In the genomic region with DNA sequence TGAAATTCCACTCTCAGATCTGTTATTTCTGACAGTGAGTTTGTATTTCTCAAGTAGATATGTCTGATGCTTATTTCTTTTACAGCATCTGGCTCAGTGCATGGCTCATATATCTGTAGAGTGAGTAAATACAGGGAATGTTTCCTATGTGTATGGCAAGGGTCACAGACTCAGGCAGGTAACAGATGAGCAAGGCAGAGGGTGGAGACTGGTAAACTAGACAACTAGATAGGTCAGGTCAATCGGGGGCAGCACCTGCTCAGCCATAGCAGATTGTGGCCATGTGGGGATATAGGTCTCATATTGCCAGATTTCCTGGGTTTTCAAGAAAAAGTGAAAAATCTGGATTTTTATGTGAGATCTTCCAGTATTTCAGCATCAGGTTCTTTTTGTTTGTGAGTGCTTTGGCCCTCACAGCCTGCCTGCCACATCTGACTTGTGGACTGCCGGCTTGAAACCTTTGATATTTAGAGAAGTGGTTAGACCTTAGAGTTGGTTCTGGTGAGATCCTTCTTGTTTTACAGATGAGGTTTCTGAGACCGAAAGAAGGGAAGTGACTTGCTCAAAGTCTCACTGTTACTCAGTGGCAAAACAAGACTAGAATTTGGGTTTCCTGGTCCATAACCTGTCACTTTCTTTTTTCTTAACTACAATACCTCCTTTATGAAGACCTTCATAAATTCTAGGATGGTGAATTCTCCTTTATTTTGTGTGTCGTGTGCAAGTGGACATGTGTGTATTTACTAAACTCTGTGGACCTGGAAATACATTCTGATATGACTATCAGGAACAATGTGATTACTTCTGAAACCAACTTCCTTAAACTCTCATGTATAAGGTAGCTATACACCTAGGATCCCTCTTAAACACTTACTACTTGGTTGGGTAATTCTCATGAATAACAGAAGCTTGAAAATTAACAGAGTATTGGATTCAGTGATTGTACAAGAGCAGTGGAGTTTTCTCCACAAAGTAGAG, we compare ENCODE assay signal across 8 cellular contexts. TPM values are rescaled to one million over a fixed set of nuclear protein-coding genes. Genes with fewer than 3 reads are reported as not detected.
A peak's percentile ranks its signal among the peaks of the same experiment; 100 is the strongest.
DNase-seq lines count a peak whose midpoint lies in the region; ATAC-seq and TF ChIP-seq lines count a peak whose summit lies in the region.

No MANE protein-coding gene starts in this region.

- H3K27me3 Mint-ChIP-seq in activated naive CD8-positive, alpha-beta T cell treated with anti-CD3 and anti-CD28 coated beads for 36 hours = no peaks in the 10 kb centered on the region

- peak overlapping the region; percentile 23 for H3K4me3 Mint-ChIP-seq in activated naive CD8-positive, alpha-beta T cell treated with anti-CD3 and anti-CD28 coated beads for 36 hours

- H3K36me3 Mint-ChIP-seq in activated naive CD8-positive, alpha-beta T cell treated with anti-CD3 and anti-CD28 coated beads for 36 hours = peaks cover 11% of the 10 kb centered on the region

- no peak for TF ChIP-seq CTCF in GM13976 (IDR thresholded peaks at IDR 0.05; ENCODE audit: borderline replicate concordance, control extremely low read depth, extremely low read depth, insufficient read depth, missing control alignments)
- no peak for TF ChIP-seq CTCF in omental fat pad (IDR thresholded peaks at IDR 0.05)

- peak overlapping the region; percentile 85 for H3K27ac Mint-ChIP-seq in activated naive CD8-positive, alpha-beta T cell treated with anti-CD3 and anti-CD28 coated beads for 36 hours

- in situ Hi-C loops in GM13976 (cut with MboI; ENCODE audit: low sequenced_read_pairs, unreplicated experiment) = no loop called here

- ATAC-seq in GM21423 (IDR thresholded peaks at IDR 0.05; ENCODE audit: unreplicated experiment) (peak; percentile 80), HG03520 (IDR thresholded peaks at IDR 0.05; ENCODE audit: unreplicated experiment) (peak; percentile 73), omental fat pad (ENCODE audit: low FRiP score) (no peak)

- peak; percentile 35 for DNase-seq in GM13976 (ENCODE audit: low spot score)
- DNase-seq in activated naive CD8-positive, alpha-beta T cell treated with anti-CD3 and anti-CD28 coated beads for 36 hours = peak; percentile 23
- no peak for DNase-seq in dedifferentiated amniotic fluid mesenchymal stem cell (ENCODE audit: extremely low spot score)
- no peak for DNase-seq in mesenteric fat pad (ENCODE audit: low spot score)
- no peak for DNase-seq in HuH-7 (ENCODE audit: low spot score)
- DNase-seq in omental fat pad (ENCODE audit: low spot score) = no peak

- H3K9me3 Mint-ChIP-seq in activated naive CD8-positive, alpha-beta T cell treated with anti-CD3 and anti-CD28 coated beads for 36 hours = no peaks in the 10 kb centered on the region

- H3K4me1 Mint-ChIP-seq in activated naive CD8-positive, alpha-beta T cell treated with anti-CD3 and anti-CD28 coated beads for 36 hours = peaks cover 62% of the 10 kb centered on the region

RNA-seq across cellular contexts. Expression of a gene that starts 34.4 kb away (rescaled TPM):
- 1 to 10 TPM in 1 of 2 experiments, under 1 TPM in 1; 0.87 to 1.5 TPM for total RNA-seq in activated naive CD8-positive, alpha-beta T cell treated with anti-CD3 and anti-CD28 coated beads for 36 hours
- total RNA-seq in mesenteric fat pad = not detected
- not detected for total RNA-seq in omental fat pad

RNA-seq across cellular contexts. Expression of a gene that starts 40.2 kb away (rescaled TPM):
- total RNA-seq in activated naive CD8-positive, alpha-beta T cell treated with anti-CD3 and anti-CD28 coated beads for 36 hours = 100 to 1,000 TPM; 134 to 136 TPM
- 143 TPM for total RNA-seq in mesenteric fat pad
- 100 to 1,000 TPM; 102 to 144 (median 114) TPM for total RNA-seq in omental fat pad

Comparison
In these comparisons a context has a peak if more than half of its experiments do, and no peak if none do; other contexts are left out.
1. DNase-seq: peak in GM13976 (single experiment) and activated naive CD8-positive, alpha-beta T cell treated with anti-CD3 and anti-CD28 coated beads for 36 hours (single experiment); none in dedifferentiated amniotic fluid mesenchymal stem cell (single experiment), mesenteric fat pad (single experiment), HuH-7 (single experiment) and omental fat pad (single experiment).